ENCODE assay signal across 4 cellular contexts in the genomic region with DNA sequence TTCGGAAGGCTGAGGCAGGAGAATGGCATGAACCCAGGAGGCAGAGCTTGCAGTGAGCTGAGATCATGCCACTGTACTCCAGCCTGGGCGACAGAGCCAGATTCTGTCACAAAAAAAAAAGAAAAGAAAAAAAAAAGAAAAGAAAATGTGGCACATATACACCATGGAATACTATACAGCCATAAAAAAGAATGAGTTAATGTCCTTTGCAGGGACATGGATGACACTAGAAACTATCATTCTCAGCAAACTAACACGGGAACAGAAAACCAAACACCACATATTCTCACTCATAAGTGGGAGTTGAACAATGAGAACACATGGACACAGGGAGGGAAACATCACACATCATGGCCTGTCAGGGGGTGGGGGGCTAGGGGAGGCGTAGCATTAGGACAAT. TPM values are rescaled to one million over a fixed set of nuclear protein-coding genes. Genes with fewer than 3 reads are reported as not detected.
"Had no signal": no experiment of that assay in that cellular context is flagged by ENCODE, and none has a peak within 500 bp of the region (broad histone marks: within the 10 kb centered on the region; RNA-seq: fewer than 3 reads in every experiment).

No MANE protein-coding gene starts in this region.

RNA-seq across cellular contexts. Expression of a gene that starts 20.0 kb away (rescaled TPM):
- total RNA-seq: LHCN-M2, M059J had no signal

RNA-seq across cellular contexts. Expression of a gene that starts 39.0 kb away (rescaled TPM):
- total RNA-seq: M059J, MCF 10A, NCI-H460 had no signal

RNA-seq across cellular contexts. Expression of a gene that starts 43.2 kb away (rescaled TPM):
- total RNA-seq: LHCN-M2, M059J, MCF 10A, NCI-H460 had no signal
